Comparison of ENCODE assay signal across 13 cellular contexts in genomic region chr12:91931110-91931509, GRCh38.
DNase-seq lines count a peak whose midpoint lies in the region; ATAC-seq and TF ChIP-seq lines count a peak whose summit lies in the region.
"Had no signal": no experiment of that assay in that cellular context is flagged by ENCODE, and none has a peak within 500 bp of the region (broad histone marks: within the 10 kb centered on the region; RNA-seq: fewer than 3 reads in every experiment).

No MANE protein-coding gene starts in this region.

- no peak for ATAC-seq in IMR-90 (ENCODE audit: low read depth)
- ATAC-seq in left colon = peak; percentile 98
- ATAC-seq in upper lobe of left lung (ENCODE audit: low FRiP score in 2 of 2) = peak; percentile 68 to 80
- no peak for ATAC-seq in GM18511 (IDR thresholded peaks at IDR 0.05; ENCODE audit: unreplicated experiment)

- WGBS in IMR-90 (ENCODE audit: extremely low coverage in 2 of 2, insufficient read length in 1 of 2), 2 experiments = no CpG with 5 or more reads among the region's 2 CpGs
- 33 to 56% methylated on average over 2 of the region's 2 CpGs for WGBS in upper lobe of left lung, 2 donors

- peak overlapping the region; percentile 14; the same call in 1 of the 3 replicates for H2BK15ac ChIP-seq in IMR-90 (ENCODE audit: low read depth, low read length)

- no TSS peak for BruUV-seq in IMR-90 (replicated peaks; lab: Mats Ljungman, UMichigan)

- H3K27me3 ChIP-seq in IMR-90 (ENCODE audit: control insufficient read depth, insufficient read depth, low read length) = no peaks in the 10 kb centered on the region
- no peaks in the 10 kb centered on the region for H3K27me3 ChIP-seq in adipocyte (replicated peaks; ENCODE audit: control insufficient read depth, insufficient read depth, low read length)
- no peaks in the 10 kb centered on the region for H3K27me3 ChIP-seq in upper lobe of left lung
- H3K27me3 ChIP-seq: heart right ventricle had no signal

- no peak overlapping the region for H3K4ac ChIP-seq in IMR-90 (ENCODE audit: low read depth, low read length)

- no peak overlapping the region for H3K4me2 ChIP-seq in IMR-90 (ENCODE audit: low read depth, low read length)

- TF ChIP-seq CTCF in IMR-90 (conservative IDR thresholded peaks at IDR 0.05; ENCODE audit: low read depth, low read length) (no peak), upper lobe of left lung (IDR thresholded peaks at IDR 0.05) (no peak)

- H2BK5ac ChIP-seq in IMR-90 (ENCODE audit: low read depth, low read length, poor library complexity, severe bottlenecking) = no peak overlapping the region

- H2AK5ac ChIP-seq in IMR-90 (ENCODE audit: low read depth, low read length) = no peak overlapping the region

- CTCF ChIA-PET in IMR-90 (lab: Yijun Ruan, JAX) = interaction anchor here (0.7 kb wide), 1 partner anchor 16 kb away, joined by 4 read pairs; no protein-coding TSS in a partner anchor

- H3K4me1 ChIP-seq in IMR-90 (ENCODE audit: control insufficient read depth, insufficient read depth, low read length) (0 out of 2 replicates have a peak, but pooled peaks cover 2% of the 10 kb centered on the region), adipocyte (ENCODE audit: control insufficient read depth, insufficient read depth, low read length) (peaks cover 5% of the 10 kb centered on the region), upper lobe of left lung (peaks cover 0 to 13% (median 10%) of the 10 kb centered on the region in 4 donors)

- no peak overlapping the region for H2AK9ac ChIP-seq in IMR-90 (replicated peaks; ENCODE audit: low read depth, low read length, poor library complexity)

- no peak overlapping the region for H3K14ac ChIP-seq in IMR-90 (replicated peaks; ENCODE audit: low read depth, low read length)

- intact Hi-C loops in IMR-90 (cut with micrococcal nuclease) (no loop called here), left colon (cut with DNase I, micrococcal nuclease) (no loop called here)

- POLR2A ChIA-PET in IMR-90 (lab: Charles Lee; ENCODE audit: unreplicated experiment) = interaction anchor here (0.6 kb wide), 1 partner anchor 215 kb away, joined by 4 read pairs; no protein-coding TSS in a partner anchor

- peak in 1 of 4 donors; percentile 26 for TF ChIP-seq EP300 in upper lobe of left lung (IDR thresholded peaks at IDR 0.05)

- H4K5ac ChIP-seq in IMR-90 (ENCODE audit: low read depth, low read length) = no peak overlapping the region

- dilution Hi-C loops in IMR-90 (cut with HindIII; ENCODE audit: low sequenced_read_pairs, unreplicated experiment) = no loop called here

- no peak overlapping the region for H2BK120ac ChIP-seq in IMR-90 (ENCODE audit: low read depth, low read length)

- no peaks in the 10 kb centered on the region for H3K36me3 ChIP-seq in IMR-90 (ENCODE audit: control insufficient read depth, insufficient read depth, low read length)
- no peaks in the 10 kb centered on the region for H3K36me3 ChIP-seq in adipocyte (ENCODE audit: control insufficient read depth, insufficient read depth, low read length, severe bottlenecking)
- H3K36me3 ChIP-seq in upper lobe of left lung = no peaks in the 10 kb centered on the region
- H3K36me3 ChIP-seq: heart right ventricle had no signal

- H3K4me3 ChIP-seq in IMR-90 (ENCODE audit: insufficient read depth, low read depth, low read length) (no peak overlapping the region), adipocyte (ENCODE audit: low read length) (no peak overlapping the region), upper lobe of left lung (no peak overlapping the region)
- H3K4me3 ChIP-seq: heart right ventricle had no signal

- TF ChIP-seq POLR2A in IMR-90 (IDR thresholded peaks at IDR 0.05; ENCODE audit: low read depth, low read length) = no peak
- TF ChIP-seq POLR2A in upper lobe of left lung (IDR thresholded peaks at IDR 0.05) = no peak

- no peak overlapping the region for H3K56ac ChIP-seq in IMR-90 (ENCODE audit: extremely low read depth, insufficient read depth, low read length)

- no peak overlapping the region for H3K9ac ChIP-seq in IMR-90 (ENCODE audit: low read depth, low read length)
- H3K9ac ChIP-seq in adipocyte (ENCODE audit: low read length) = no peak overlapping the region

- no peak for TF ChIP-seq RAD21 in IMR-90 (IDR thresholded peaks at IDR 0.05; ENCODE audit: low read length)

- no peak for DNase-seq in IMR-90
- DNase-seq in adipocyte (ENCODE audit: low read depth) = peak; percentile 30
- DNase-seq in left colon = peak; percentile 53 to 74
- peak in 1 of 2 donors; percentile 77 for DNase-seq in upper lobe of left lung
- no peak for DNase-seq in amniotic stem cell (lab: John Stamatoyannopoulos, UW)
- DNase-seq in NCI-H1436 treated with DMSO at 0.1 percent for 48 hours (lab: John Stamatoyannopoulos, UW) = no peak
- DNase-seq: activated CD8-positive, alpha-beta memory T cell treated with anti-CD3 and anti-CD28 coated beads for 24 hours; activated naive CD8-positive, alpha-beta T cell treated with anti-CD3 and anti-CD28 coated beads for 36 hours; HCEC 1CT; heart right ventricle; NCI-H2081 treated with DMSO at 0.1 percent for 48 hours; stimulated activated CD4-positive, alpha-beta T cell treated with anti-CD3 and anti-CD28 coated beads, Interleukin-4, amount 100 ng/mL, for 24 hours had no signal

- no peak overlapping the region for H4K8ac ChIP-seq in IMR-90 (ENCODE audit: low read depth in 2 of 2, low read length in 2 of 2)

- H3K18ac ChIP-seq in IMR-90 (ENCODE audit: low read depth, low read length) = no peak overlapping the region

- H2BK20ac ChIP-seq in IMR-90 (ENCODE audit: low read depth, low read length) = no peak overlapping the region

- H3K79me1 ChIP-seq in IMR-90 (ENCODE audit: low read depth in 1 of 2, low read length in 2 of 2) = no peaks in the 10 kb centered on the region

- no peaks in the 10 kb centered on the region for H3K9me1 ChIP-seq in IMR-90 (ENCODE audit: insufficient read depth, low read length)

- H4K20me1 ChIP-seq in IMR-90 (ENCODE audit: insufficient read depth, low read length) = no peaks in the 10 kb centered on the region

- no peak overlapping the region for H4K91ac ChIP-seq in IMR-90 (ENCODE audit: insufficient read depth, low read depth, low read length)

- no peak overlapping the region for H3K23ac ChIP-seq in IMR-90 (ENCODE audit: low read depth, low read length)

- H3K27ac ChIP-seq in IMR-90 (ENCODE audit: insufficient read depth, low read length) = no peak overlapping the region
- peak overlapping the region in 1 of 4 donors; percentile 7 for H3K27ac ChIP-seq in upper lobe of left lung
- H3K27ac ChIP-seq: heart right ventricle had no signal

- in situ Hi-C loops in IMR-90 (cut with MboI; ENCODE audit: low sequenced_read_pairs) = no loop called here

- no peak overlapping the region for H2AFZ ChIP-seq in IMR-90 (replicated peaks; ENCODE audit: low read length, poor library complexity)

- H3K9me3 ChIP-seq in IMR-90 (ENCODE audit: control insufficient read depth, insufficient read depth, low read length) = no peaks in the 10 kb centered on the region
- H3K9me3 ChIP-seq in adipocyte (ENCODE audit: control insufficient read depth, low read length) = no peaks in the 10 kb centered on the region
- H3K9me3 ChIP-seq in upper lobe of left lung = no peaks in the 10 kb centered on the region
- H3K9me3 ChIP-seq: heart right ventricle had no signal

TF ChIP-seq in IMR-90, 13 proteins besides CTCF, POLR2A, EP300 and RAD21:
- TF ChIP-seq USF2 (IDR thresholded peaks at IDR 0.05; ENCODE audit: low read depth, low read length) = no peak
- TF ChIP-seq CEBPB (IDR thresholded peaks at IDR 0.05; ENCODE audit: low read depth, low read length) = no peak
- no peak for TF ChIP-seq RCOR1 (IDR thresholded peaks at IDR 0.05; ENCODE audit: insufficient replicate concordance, low read length)
- no peak for TF ChIP-seq SMC3 (IDR thresholded peaks at IDR 0.05; ENCODE audit: low read depth, low read length)

Comparison
In these comparisons a context has a peak if more than half of its experiments do, and no peak if none do; other contexts are left out.
1. ATAC-seq: peak in left colon (single experiment) and upper lobe of left lung (2 of 2); none in IMR-90 (single experiment) and GM18511 (single experiment).
2. DNase-seq: peak in adipocyte (single experiment) and left colon (2 of 2); none in IMR-90 (single experiment), amniotic stem cell (single experiment) and NCI-H1436 treated with DMSO at 0.1 percent for 48 hours (single experiment).